Comparison of ENCODE assay signal across 10 cellular contexts in genomic region chrX:137432609-137433008, GRCh38.
DNase-seq lines count a peak whose midpoint lies in the region; ATAC-seq and TF ChIP-seq lines count a peak whose summit lies in the region.
"Had no signal": no experiment of that assay in that cellular context is flagged by ENCODE, and none has a peak within 500 bp of the region (broad histone marks: within the 10 kb centered on the region; RNA-seq: fewer than 3 reads in every experiment).

No MANE protein-coding gene starts in this region.

- H3K27ac ChIP-seq in dorsolateral prefrontal cortex (no peak overlapping the region), tibial nerve (no peak overlapping the region)

- no peaks in the 10 kb centered on the region for H3K36me3 Mint-ChIP-seq in T-helper 17 cell (ENCODE audit: low read depth)

- H3K27me3 ChIP-seq in dorsolateral prefrontal cortex, result peaks cover 0 to 59% (median 35%) of the 10 kb centered on the region in 45 donors
- H3K27me3 ChIP-seq in tibial nerve, result peaks cover 0 to 37% of the 10 kb centered on the region in 2 donors

- H3K4me1 Mint-ChIP-seq in T-helper 17 cell, result peaks cover 3% of the 10 kb centered on the region

- no peak for TF ChIP-seq EP300 in tibial nerve (IDR thresholded peaks at IDR 0.05)

- ATAC-seq in GM18907 (IDR thresholded peaks at IDR 0.05; ENCODE audit: unreplicated experiment) (peak; percentile 67), GM19023 (IDR thresholded peaks at IDR 0.05; ENCODE audit: unreplicated experiment) (no peak), T-helper 17 cell (no peak)

- TF ChIP-seq CTCF in dorsolateral prefrontal cortex (IDR thresholded peaks at IDR 0.05 in 54 of 56, conservative IDR thresholded peaks at IDR 0.05 in 2 of 56; ENCODE audit: low read depth in 1 of 56, partially characterized antibody in 56 of 56) (peak in 48 of 56 donors; percentile 18 to 60 (median 38)), tibial nerve (IDR thresholded peaks at IDR 0.05) (no peak)

- peaks cover 5% of the 10 kb centered on the region for H3K27me3 Mint-ChIP-seq in T-helper 17 cell

- no peak for TF ChIP-seq POLR2A in tibial nerve (IDR thresholded peaks at IDR 0.05)

- intact Hi-C loops in dorsolateral prefrontal cortex (cut with DNase I), result loop anchor here in 1 of 2 donors (10.0 kb wide), 1 partner anchor 592 kb away; no protein-coding TSS in a partner anchor

- H3K36me3 ChIP-seq in tibial nerve, result no peaks in the 10 kb centered on the region

- H3K27ac Mint-ChIP-seq in T-helper 17 cell, result no peak overlapping the region

- H3K4me3 ChIP-seq in dorsolateral prefrontal cortex (no peak overlapping the region), tibial nerve (no peak overlapping the region)

- H3K9me3 ChIP-seq in T-helper 17 cell (ENCODE audit: control insufficient read depth, low read length, poor library complexity, severe bottlenecking) (no peaks in the 10 kb centered on the region), tibial nerve (no peaks in the 10 kb centered on the region)

- WGBS in tibial nerve, 2 donors, result 10 to 11% methylated on average over 1 of the region's 1 CpG

- DNase-seq in AML-193 (lab: John Stamatoyannopoulos, UW) (peak; percentile 3 to 10), NCI-H1105 treated with DMSO at 0.1 percent for 48 hours (lab: John Stamatoyannopoulos, UW) (peak; percentile 46), dorsolateral prefrontal cortex (peak in 1 of 10 donors; percentile 17), T-helper 17 cell (no peak), tibial nerve (ENCODE audit: low spot score in 2 of 2) (no peak), T-helper 2 cell (no peak)
- DNase-seq: activated naive CD4-positive, alpha-beta T cell treated with Interleukin-2 at 50 U/mL for 16 hours; EL had no signal

- peaks cover 0 to 14% (median 0%) of the 10 kb centered on the region in 4 donors for H3K4me1 ChIP-seq in tibial nerve

- no peak overlapping the region for H3K4me3 Mint-ChIP-seq in T-helper 17 cell

Comparison
In these comparisons a context has a peak if more than half of its experiments do, and no peak if none do; other contexts are left out.
1. DNase-seq: peak in AML-193 (2 of 2) and NCI-H1105 treated with DMSO at 0.1 percent for 48 hours (single experiment); none in T-helper 17 cell (0 of 3), tibial nerve (0 of 2) and T-helper 2 cell (0 of 5).
2. CTCF ChIP-seq: peak in dorsolateral prefrontal cortex (48 of 56); none in tibial nerve (0 of 5).